ENCODE assay signal across 18 cellular contexts in the genomic region with DNA sequence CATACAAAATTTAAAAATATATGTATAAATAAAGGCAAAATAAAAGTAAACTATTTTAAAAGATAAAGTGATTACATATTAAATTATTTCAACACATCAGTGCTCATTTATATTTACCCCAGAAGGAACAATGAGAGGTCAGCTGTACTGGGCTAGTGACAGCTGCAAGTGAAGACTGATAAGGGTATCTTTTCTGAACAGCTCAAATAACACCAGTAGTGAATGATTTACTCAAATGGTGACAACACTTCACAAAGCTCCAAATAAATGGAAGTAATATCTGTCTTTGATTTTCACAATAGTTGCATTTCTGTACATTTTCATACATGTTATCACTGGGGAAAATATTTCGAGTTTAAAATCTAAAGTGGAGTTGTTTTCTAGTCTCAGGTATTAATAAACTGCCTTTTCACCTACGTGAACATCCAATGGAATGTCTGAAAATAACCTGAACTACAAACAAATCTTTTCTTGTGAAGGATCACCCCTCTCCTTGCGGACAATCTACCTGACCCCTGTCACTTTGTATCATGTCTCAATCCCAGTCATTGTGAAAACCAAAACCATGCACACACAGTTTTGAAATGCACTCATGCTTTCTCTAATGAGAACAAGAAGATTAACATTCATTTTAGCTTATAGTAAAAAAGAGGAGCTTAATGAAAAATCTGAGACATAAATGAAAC.
"Had no signal": no experiment of that assay in that cellular context is flagged by ENCODE, and none has a peak within 500 bp of the region (broad histone marks: within the 10 kb centered on the region; RNA-seq: fewer than 3 reads in every experiment).

No MANE protein-coding gene starts in this region.

- H3K4me1 Mint-ChIP-seq: activated CD4-positive, alpha-beta T cell treated with anti-CD3 and anti-CD28 coated beads, Interleukin-2, amount 10 ng/mL, durations not matched to agents 7 days and 5 days; activated naive CD8-positive, alpha-beta T cell treated with anti-CD3 and anti-CD28 coated beads, Interleukin-2, amount 10 ng/mL, durations not matched to agents 7 days and 5 days; naive thymus-derived CD8-positive, alpha-beta T cell had no signal

- H3K9me3 ChIP-seq: gastrocnemius medialis, transverse colon, vagina had no signal

- H3K27me3 Mint-ChIP-seq: activated CD4-positive, alpha-beta T cell treated with anti-CD3 and anti-CD28 coated beads, Interleukin-2, amount 10 ng/mL, durations not matched to agents 7 days and 5 days; dendritic cell treated with granulocyte-macrophage colony-stimulating factor and Interleukin-4, amounts not matched to agents 40 ng/mL and 50 ng/mL, for 4 days had no signal

- H3K4me3 ChIP-seq: gastrocnemius medialis, heart left ventricle, lung, transverse colon, vagina had no signal

- ATAC-seq: gastrocnemius medialis; heart left ventricle; left colon; naive thymus-derived CD8-positive, alpha-beta T cell; right cardiac atrium; stimulated activated naive CD8-positive, alpha-beta T cell treated with anti-CD3 and anti-CD28 coated beads, Interleukin-15, Interleukin-2, amounts not matched to agents 100 U/mL and 50 U/mL, for 24 hours had no signal

- H3K36me3 ChIP-seq: gastrocnemius medialis, heart left ventricle, transverse colon, vagina had no signal

- H3K4me3 Mint-ChIP-seq: activated CD4-positive, alpha-beta T cell treated with anti-CD3 and anti-CD28 coated beads, Interleukin-2, amount 10 ng/mL, durations not matched to agents 7 days and 5 days; activated naive CD8-positive, alpha-beta T cell treated with anti-CD3 and anti-CD28 coated beads, Interleukin-2, amount 10 ng/mL, durations not matched to agents 7 days and 5 days; dendritic cell treated with granulocyte-macrophage colony-stimulating factor and Interleukin-4, amounts not matched to agents 40 ng/mL and 50 ng/mL, for 4 days; naive thymus-derived CD8-positive, alpha-beta T cell had no signal

- H3K27ac ChIP-seq: gastrocnemius medialis, heart left ventricle, transverse colon, vagina had no signal

- H3K36me3 Mint-ChIP-seq: activated naive CD8-positive, alpha-beta T cell treated with anti-CD3 and anti-CD28 coated beads, Interleukin-2, amount 10 ng/mL, durations not matched to agents 7 days and 5 days; naive thymus-derived CD8-positive, alpha-beta T cell had no signal

- H3K27ac Mint-ChIP-seq: activated CD4-positive, alpha-beta T cell treated with anti-CD3 and anti-CD28 coated beads, Interleukin-2, amount 10 ng/mL, durations not matched to agents 7 days and 5 days; activated naive CD8-positive, alpha-beta T cell treated with anti-CD3 and anti-CD28 coated beads, Interleukin-2, amount 10 ng/mL, durations not matched to agents 7 days and 5 days; dendritic cell treated with granulocyte-macrophage colony-stimulating factor and Interleukin-4, amounts not matched to agents 40 ng/mL and 50 ng/mL, for 4 days; naive thymus-derived CD8-positive, alpha-beta T cell had no signal

- DNase-seq: activated CD4-positive, alpha-beta T cell treated with anti-CD3 and anti-CD28 coated beads, Interleukin-2, amount 10 ng/mL, durations not matched to agents 7 days and 5 days; activated CD4-positive, CD25-positive, alpha-beta regulatory T cell; activated CD8-positive, alpha-beta memory T cell treated with anti-CD3 and anti-CD28 coated beads, Interleukin-2, amount 50 U/mL, for 48 hours; activated naive CD4-positive, alpha-beta T cell; activated naive CD8-positive, alpha-beta T cell treated with anti-CD3 and anti-CD28 coated beads, Interleukin-2, amount 10 ng/mL, durations not matched to agents 7 days and 5 days; aorta; effector memory CD4-positive, alpha-beta T cell; gastrocnemius medialis; heart left ventricle; left colon; midbrain; naive thymus-derived CD8-positive, alpha-beta T cell; right cardiac atrium; stimulated activated naive CD8-positive, alpha-beta T cell treated with anti-CD3 and anti-CD28 coated beads, Interleukin-15, Interleukin-2, amounts not matched to agents 100 U/mL and 50 U/mL, for 24 hours; transverse colon had no signal

- H3K27me3 ChIP-seq: gastrocnemius medialis, heart left ventricle, transverse colon, vagina had no signal

- H3K9me3 Mint-ChIP-seq: activated CD4-positive, alpha-beta T cell treated with anti-CD3 and anti-CD28 coated beads, Interleukin-2, amount 10 ng/mL, durations not matched to agents 7 days and 5 days had no signal

- H3K4me1 ChIP-seq: gastrocnemius medialis, heart left ventricle, transverse colon, vagina had no signal
